In the genomic region with DNA sequence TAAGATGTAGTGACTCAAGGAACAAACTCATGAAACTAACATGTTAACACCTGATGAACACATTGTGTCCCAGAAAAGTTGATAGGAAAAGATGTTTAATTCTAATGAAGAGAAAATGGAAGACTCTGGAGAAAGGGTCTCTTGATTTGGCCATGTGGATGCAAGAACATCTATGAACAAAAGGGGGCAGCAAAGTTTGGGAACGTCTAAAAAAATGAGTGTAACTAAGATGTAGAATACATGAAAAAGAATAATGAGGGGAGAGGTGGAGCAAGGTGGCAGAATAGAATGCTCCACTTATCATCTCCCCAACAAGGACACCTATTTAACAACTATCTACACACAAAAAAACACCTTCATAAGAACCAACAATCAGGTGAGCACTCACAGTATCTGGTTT, we compare ENCODE assay signal across 9 cellular contexts.
A peak's percentile ranks its signal among the peaks of the same experiment; 100 is the strongest.
DNase-seq lines count a peak whose midpoint lies in the region; ATAC-seq and TF ChIP-seq lines count a peak whose summit lies in the region.
"Had no signal": no experiment of that assay in that cellular context is flagged by ENCODE, and none has a peak within 500 bp of the region (broad histone marks: within the 10 kb centered on the region; RNA-seq: fewer than 3 reads in every experiment).

No MANE protein-coding gene starts in this region.

- no peak overlapping the region for H3K27ac Mint-ChIP-seq in chondrocyte (ENCODE audit: unreplicated experiment)
- H3K27ac Mint-ChIP-seq: activated B cell treated with CpG ODN at 0.5 μM for 24 hours had no signal

- H3K4me2 ChIP-seq in MM.1S (ENCODE audit: low read depth, low read length) (no peak overlapping the region), osteoblast (ENCODE audit: insufficient read depth, low read length) (no peak overlapping the region)

- H2AFZ ChIP-seq in MM.1S (ENCODE audit: low read length) (no peak overlapping the region), osteoblast (ENCODE audit: low read length) (peak overlapping the region; percentile 23)

- H3K4me3 ChIP-seq in MM.1S (ENCODE audit: low read length): no peak overlapping the region
- H3K4me3 ChIP-seq in osteoblast (ENCODE audit: insufficient read depth, low read length): no peak overlapping the region

- peaks cover 5% of the 10 kb centered on the region for H3K36me3 Mint-ChIP-seq in chondrocyte (ENCODE audit: low read depth)

- no peaks in the 10 kb centered on the region for H3K36me3 ChIP-seq in MM.1S (replicated peaks; ENCODE audit: insufficient read depth, low read length)
- H3K36me3 ChIP-seq in osteoblast (ENCODE audit: insufficient read depth, low read length): no peaks in the 10 kb centered on the region

- no peaks in the 10 kb centered on the region for H3K9me2 ChIP-seq in MM.1S (replicated peaks; ENCODE audit: insufficient read depth, low read length)

- no peak overlapping the region for H3K9ac ChIP-seq in MM.1S (ENCODE audit: low read length)

- H3K4me1 ChIP-seq in MM.1S (ENCODE audit: low read length) (no peaks in the 10 kb centered on the region), osteoblast (ENCODE audit: insufficient read depth, low read length) (peaks cover 21% of the 10 kb centered on the region)

- peaks cover 24% of the 10 kb centered on the region for H3K4me1 Mint-ChIP-seq in chondrocyte (ENCODE audit: low read depth)
- H3K4me1 Mint-ChIP-seq: activated B cell treated with CpG ODN at 0.5 μM for 24 hours had no signal

- no peak overlapping the region for H3K27ac ChIP-seq in MM.1S (ENCODE audit: low read length)
- peak overlapping the region; percentile 70 for H3K27ac ChIP-seq in osteoblast (ENCODE audit: low read depth, low read length)

- no peaks in the 10 kb centered on the region for H3K79me2 ChIP-seq in MM.1S (ENCODE audit: low read length)
- H3K79me2 ChIP-seq in osteoblast (ENCODE audit: insufficient read depth, low read length): no peaks in the 10 kb centered on the region

- TF ChIP-seq CTCF in MM.1S (IDR thresholded peaks at IDR 0.05; ENCODE audit: low read length) (peak; percentile 42), chondrocyte (IDR thresholded peaks at IDR 0.05) (peak; percentile 77), osteoblast (IDR thresholded peaks at IDR 0.05; ENCODE audit: extremely low read depth, low read depth, low read length) (peak; percentile 60)

- H3K9me3 ChIP-seq in MM.1S (replicated peaks; ENCODE audit: insufficient read depth, low read length) (no peaks in the 10 kb centered on the region), osteoblast (ENCODE audit: low read depth, low read length) (no peaks in the 10 kb centered on the region)

- H3K9me3 Mint-ChIP-seq in chondrocyte (ENCODE audit: low read depth): peaks cover 23% of the 10 kb centered on the region

- no peak overlapping the region for H3K4me3 Mint-ChIP-seq in chondrocyte (ENCODE audit: unreplicated experiment)
- H3K4me3 Mint-ChIP-seq: activated B cell treated with CpG ODN at 0.5 μM for 24 hours had no signal

- H3F3A ChIP-seq in MM.1S (ENCODE audit: insufficient read depth, low read length): no peaks in the 10 kb centered on the region

- H3K27me3 Mint-ChIP-seq in chondrocyte (ENCODE audit: low read depth): no peaks in the 10 kb centered on the region

- no peaks in the 10 kb centered on the region for H4K20me1 ChIP-seq in MM.1S (ENCODE audit: insufficient read depth, low read length)
- H4K20me1 ChIP-seq in osteoblast (ENCODE audit: insufficient read depth, low read length): no peaks in the 10 kb centered on the region

- ATAC-seq in HG03039 (IDR thresholded peaks at IDR 0.05; ENCODE audit: unreplicated experiment): no peak
- ATAC-seq in HG02798 (IDR thresholded peaks at IDR 0.05; ENCODE audit: poor library complexity, unreplicated experiment): no peak
- no peak for ATAC-seq in HG03439 (IDR thresholded peaks at IDR 0.05; ENCODE audit: unreplicated experiment)

- no peaks in the 10 kb centered on the region for H3K27me3 ChIP-seq in MM.1S (replicated peaks; ENCODE audit: insufficient read depth, low read length)
- H3K27me3 ChIP-seq in osteoblast (ENCODE audit: insufficient read depth, low read length): no peaks in the 10 kb centered on the region

- peak; percentile 6 for DNase-seq in DMS153 treated with DMSO at 0.1 percent for 48 hours (lab: John Stamatoyannopoulos, UW; ENCODE audit: unreplicated experiment)
- DNase-seq in DMS153 (lab: John Stamatoyannopoulos, UW): no peak
- peak; percentile 26 for DNase-seq in MM.1S
- no peak for DNase-seq in chondrocyte (ENCODE audit: low spot score)
- peak; percentile 35 for DNase-seq in osteoblast (ENCODE audit: insufficient read length, low spot score, missing footprints)
- DNase-seq: activated B cell treated with CpG ODN at 0.5 μM for 24 hours had no signal

Comparison
In these comparisons a context has a peak if more than half of its experiments do, and no peak if none do; other contexts are left out.
1. DNase-seq: peak in DMS153 treated with DMSO at 0.1 percent for 48 hours (single experiment), MM.1S (single experiment) and osteoblast (single experiment); none in DMS153 (single experiment) and chondrocyte (single experiment).
2. Peak in every context shown above with its lines, with median percentiles within 50 percentile points of each other: CTCF ChIP-seq.